ENCODE assay signal across 15 cellular contexts in the genomic region with DNA sequence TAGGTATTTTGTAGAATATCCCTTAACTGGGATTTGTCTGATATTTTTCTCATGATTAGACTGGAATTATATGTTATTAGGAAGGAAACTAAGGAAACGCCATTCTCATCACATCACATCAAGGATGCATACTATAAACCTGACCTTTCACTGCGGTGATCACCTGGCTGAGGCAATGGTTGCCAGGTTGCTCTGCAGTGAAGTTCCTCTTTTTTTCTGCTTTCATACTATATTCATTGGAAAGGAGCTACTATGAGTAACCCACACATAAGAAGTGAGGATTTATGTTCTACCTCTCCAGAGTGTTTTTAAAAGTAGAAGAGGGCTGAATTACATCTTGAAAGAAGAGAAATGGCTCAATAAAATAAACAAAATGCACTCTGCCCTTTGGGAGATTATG.
"Had no signal": no experiment of that assay in that cellular context is flagged by ENCODE, and none has a peak within 500 bp of the region (broad histone marks: within the 10 kb centered on the region; RNA-seq: fewer than 3 reads in every experiment).

No MANE protein-coding gene starts in this region.

- H3K9ac ChIP-seq: neural progenitor cell had no signal

- H3K36me3 ChIP-seq: gastrocnemius medialis, heart left ventricle, neural progenitor cell, upper lobe of left lung had no signal

- H3K4me2 ChIP-seq: neural progenitor cell had no signal

- H2AFZ ChIP-seq: neural progenitor cell had no signal

- H3K4me3 Mint-ChIP-seq: immature natural killer cell, neural progenitor cell had no signal

- H3K4me1 ChIP-seq: gastrocnemius medialis, upper lobe of left lung had no signal

- FAIRE-seq: astrocyte, bronchial epithelial cell had no signal

- H3K27ac Mint-ChIP-seq: activated T-cell treated with anti-CD3 and anti-CD28 coated beads, Interleukin-2, amount 50 U/mL, for 72 hours; neural progenitor cell had no signal

- H3K36me3 Mint-ChIP-seq: immature natural killer cell, neural progenitor cell had no signal

- H3K27me3 ChIP-seq: gastrocnemius medialis, heart left ventricle, neural progenitor cell, upper lobe of left lung had no signal

- H3K9me3 ChIP-seq: gastrocnemius medialis, upper lobe of left lung had no signal

- H3K4me1 Mint-ChIP-seq: neural progenitor cell had no signal

- ATAC-seq: gastrocnemius medialis; heart left ventricle; sciatic nerve; stimulated activated naive CD8-positive, alpha-beta T cell treated with anti-CD3 and anti-CD28 coated beads, Interleukin-15, amount 100 ng/mL, for 72 hours had no signal

- H3K27me3 Mint-ChIP-seq: stimulated activated naive CD8-positive, alpha-beta T cell treated with anti-CD3 and anti-CD28 coated beads, Interleukin-15, amount 100 ng/mL, for 72 hours had no signal

- DNase-seq: activated CD4-positive, alpha-beta T cell treated with anti-CD3 and anti-CD28 coated beads for 4 hours; activated CD8-positive, alpha-beta memory T cell treated with anti-CD3 and anti-CD28 coated beads, Interleukin-2, amount 50 U/mL, for 4 hours; activated CD8-positive, alpha-beta T cell treated with anti-CD3 and anti-CD28 coated beads, Interleukin-2, amount 10 ng/mL, durations not matched to agents 7 days and 5 days; activated gamma-delta T cell treated with Interleukin-2 at 50 U/mL for 16 hours; activated T-cell treated with anti-CD3 and anti-CD28 coated beads, Interleukin-2, amount 50 U/mL, for 72 hours; gastrocnemius medialis; heart left ventricle; immature natural killer cell; stimulated activated naive CD8-positive, alpha-beta T cell treated with anti-CD3 and anti-CD28 coated beads, Interleukin-15, amount 100 ng/mL, for 72 hours; T-helper 2 cell; upper lobe of left lung had no signal

- H3K4me3 ChIP-seq: gastrocnemius medialis, heart left ventricle, neural progenitor cell, upper lobe of left lung had no signal

- H3K27ac ChIP-seq: gastrocnemius medialis, heart left ventricle, neural progenitor cell, upper lobe of left lung had no signal
